ENCODE assay signal across 18 cellular contexts in the genomic region with DNA sequence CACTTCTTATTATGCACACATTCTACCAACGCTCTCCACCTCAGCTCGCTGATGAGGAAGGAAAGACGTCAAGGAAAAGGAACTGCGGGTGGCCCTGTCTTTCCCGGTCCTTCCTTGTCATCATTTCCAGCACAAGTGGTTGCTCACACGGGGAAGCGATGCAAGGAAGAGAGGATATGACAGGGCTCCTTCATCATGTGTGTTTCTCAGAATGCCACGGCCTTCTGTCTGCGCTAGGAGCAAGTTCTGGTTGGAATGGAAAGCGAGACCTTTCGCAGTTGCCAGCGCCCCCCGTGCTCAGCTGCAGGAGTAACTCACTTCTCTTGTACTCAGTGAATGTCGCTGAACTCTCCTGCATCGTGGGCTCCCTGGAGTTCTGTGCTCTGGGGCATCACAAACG.
"Had no signal": no experiment of that assay in that cellular context is flagged by ENCODE, and none has a peak within 500 bp of the region (broad histone marks: within the 10 kb centered on the region; RNA-seq: fewer than 3 reads in every experiment).

No MANE protein-coding gene starts in this region.

- H3K36me3 Mint-ChIP-seq: activated naive CD4-positive, alpha-beta T cell treated with anti-CD3 and anti-CD28 coated beads, Interleukin-2, amount 50 U/mL, for 24 hours; brain; naive B cell had no signal

- H3K27me3 ChIP-seq: sigmoid colon, uterus had no signal

- H3K9me3 ChIP-seq: sigmoid colon, thoracic aorta, uterus had no signal

- H3K27me3 Mint-ChIP-seq: activated naive CD4-positive, alpha-beta T cell treated with anti-CD3 and anti-CD28 coated beads, Interleukin-2, amount 50 U/mL, for 24 hours had no signal

- H3K27ac ChIP-seq: thoracic aorta, uterus had no signal

- H3K4me1 ChIP-seq: uterus had no signal

- DNase-seq: activated CD4-positive, alpha-beta T cell treated with anti-CD3 and anti-CD28 coated beads, Interleukin-2, amount 50 U/mL, for 4 hours; activated CD4-positive, CD25-positive, alpha-beta regulatory T cell treated with anti-CD3 and anti-CD28 coated beads, Interleukin-2, amount 50 U/mL, for 72 hours; activated T-cell treated with anti-CD3 and anti-CD28 coated beads, Interleukin-2, amount 50 U/mL, for 1 hour; amniotic stem cell; foreskin fibroblast; midbrain; naive B cell; sigmoid colon; stimulated activated CD4-positive, alpha-beta T cell treated with anti-CD3 and anti-CD28 coated beads, Interleukin-2, amount 100 ng/mL, for 48 hours; stimulated activated naive CD4-positive, alpha-beta T cell treated with Interleukin-2 at 50 U/mL for 16 hours had no signal

- H3K9me3 Mint-ChIP-seq: activated naive CD4-positive, alpha-beta T cell treated with anti-CD3 and anti-CD28 coated beads, Interleukin-2, amount 50 U/mL, for 24 hours; dendritic cell treated with granulocyte-macrophage colony-stimulating factor and Interleukin-4, amounts not matched to agents 40 ng/mL and 50 ng/mL, for 4 days; T-helper 2 cell treated with Interferon-gamma antibody and Interleukin-4, amounts not matched to agents 5 μg/mL and 100 μg/mL, for 36 hours had no signal

- H3K4me1 Mint-ChIP-seq: activated naive CD4-positive, alpha-beta T cell treated with anti-CD3 and anti-CD28 coated beads, Interleukin-2, amount 50 U/mL, for 24 hours; naive B cell had no signal

- H3K27ac Mint-ChIP-seq: activated naive CD4-positive, alpha-beta T cell treated with anti-CD3 and anti-CD28 coated beads, Interleukin-2, amount 50 U/mL, for 24 hours; dendritic cell treated with granulocyte-macrophage colony-stimulating factor and Interleukin-4, amounts not matched to agents 40 ng/mL and 50 ng/mL, for 4 days; naive B cell; progenitor cell of endocrine pancreas; T-helper 2 cell treated with Interferon-gamma antibody and Interleukin-4, amounts not matched to agents 5 μg/mL and 100 μg/mL, for 36 hours had no signal

- H3K36me3 ChIP-seq: sigmoid colon, thoracic aorta, uterus had no signal

- ATAC-seq: esophagus mucosa had no signal

- H3K4me3 Mint-ChIP-seq: activated naive CD4-positive, alpha-beta T cell treated with anti-CD3 and anti-CD28 coated beads, Interleukin-2, amount 50 U/mL, for 24 hours; brain; dendritic cell treated with granulocyte-macrophage colony-stimulating factor and Interleukin-4, amounts not matched to agents 40 ng/mL and 50 ng/mL, for 4 days; T-helper 2 cell treated with Interferon-gamma antibody and Interleukin-4, amounts not matched to agents 5 μg/mL and 100 μg/mL, for 36 hours had no signal

- H3K4me3 ChIP-seq: sigmoid colon, thoracic aorta, uterus had no signal
